ENCODE assay signal across 14 cellular contexts in the genomic region with DNA sequence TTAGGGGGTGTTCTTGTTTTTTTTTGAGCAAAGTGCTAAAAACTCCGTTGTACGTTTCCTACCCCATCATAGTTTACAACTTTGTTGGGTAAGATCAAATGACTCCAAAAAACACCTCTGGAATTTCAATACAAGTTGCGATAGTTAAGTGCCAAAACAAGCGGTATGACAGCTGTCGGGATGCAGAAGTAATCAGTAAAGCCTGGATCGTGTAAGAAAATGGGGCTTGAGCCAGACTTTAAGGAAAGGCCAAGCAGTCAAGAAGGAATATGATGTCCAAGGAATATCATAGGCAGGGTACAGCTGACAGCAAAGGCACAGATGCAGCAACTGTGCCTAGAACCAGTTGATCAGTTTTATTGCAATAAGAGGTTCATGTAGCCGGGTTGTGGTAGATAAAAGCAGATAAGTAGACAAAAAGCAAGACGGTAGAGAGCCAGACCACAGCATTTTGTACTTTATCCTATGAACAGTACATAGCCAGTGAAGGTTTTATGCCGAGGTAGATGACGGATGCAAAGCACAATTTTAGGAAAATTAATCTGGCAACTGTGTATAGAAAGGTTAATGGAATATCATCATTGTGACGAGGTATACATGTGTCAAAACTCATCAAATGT. TPM values are rescaled to one million over a fixed set of nuclear protein-coding genes. Genes with fewer than 3 reads are reported as not detected.
A peak's percentile ranks its signal among the peaks of the same experiment; 100 is the strongest.
DNase-seq lines count a peak whose midpoint lies in the region; ATAC-seq and TF ChIP-seq lines count a peak whose summit lies in the region.
"Had no signal": no experiment of that assay in that cellular context is flagged by ENCODE, and none has a peak within 500 bp of the region (broad histone marks: within the 10 kb centered on the region; RNA-seq: fewer than 3 reads in every experiment).

No MANE protein-coding gene starts in this region.

- WGBS in heart right ventricle, 2 donors, result 37 to 48% methylated on average over 11 of the region's 11 CpGs
- 68 to 77% (median 76%) methylated on average over 11 of the region's 11 CpGs for WGBS in adrenal gland, 4 donors

- ATAC-seq in heart right ventricle (peak in 4 of 8 donors; percentile 12 to 32 (median 25)), Right ventricle myocardium superior (ENCODE audit: poor library complexity) (no peak), naive B cell (ENCODE audit: low read depth in 2 of 2) (no peak), HG02642 (IDR thresholded peaks at IDR 0.05; ENCODE audit: poor library complexity, unreplicated experiment) (no peak), HG03025 (IDR thresholded peaks at IDR 0.05; ENCODE audit: low FRiP score, unreplicated experiment) (no peak)
- ATAC-seq: activated CD8-positive, alpha-beta memory T cell treated with anti-CD3 and anti-CD28 coated beads, Interleukin-2, amount 10 ng/mL, durations not matched to agents 7 days and 5 days; Panc1 had no signal

- TF ChIP-seq POLR2A in adrenal gland (IDR thresholded peaks at IDR 0.05) (no peak), uterus (IDR thresholded peaks at IDR 0.05) (no peak)

- peak overlapping the region in 9 of 10 donors; percentile 40 to 76 (median 59) for H3K27ac ChIP-seq in heart right ventricle
- peak overlapping the region in 3 of 5 donors; percentile 38 to 66 (median 52) for H3K27ac ChIP-seq in adrenal gland
- peak overlapping the region; percentile 22 to 35 for H3K27ac ChIP-seq in uterus
- H3K27ac ChIP-seq: ascending aorta had no signal

- no peaks in the 10 kb centered on the region for H3K27me3 Mint-ChIP-seq in naive B cell
- H3K27me3 Mint-ChIP-seq: activated CD8-positive, alpha-beta memory T cell treated with anti-CD3 and anti-CD28 coated beads, Interleukin-2, amount 10 ng/mL, durations not matched to agents 7 days and 5 days had no signal

- peaks cover 0 to 7% (median 4%) of the 10 kb centered on the region in 7 donors for H3K9me3 Mint-ChIP-seq in naive B cell
- H3K9me3 Mint-ChIP-seq: endodermal cell, H9 had no signal

- H3K4me3 ChIP-seq in heart right ventricle (no peak overlapping the region), adrenal gland (no peak overlapping the region), uterus (no peak overlapping the region)
- H3K4me3 ChIP-seq: ascending aorta had no signal

- peak overlapping the region; percentile 1 to 83 (median 66) for H3K4me3 Mint-ChIP-seq in naive B cell
- H3K4me3 Mint-ChIP-seq: activated CD8-positive, alpha-beta memory T cell treated with anti-CD3 and anti-CD28 coated beads, Interleukin-2, amount 10 ng/mL, durations not matched to agents 7 days and 5 days; endodermal cell; H9 had no signal

- peaks cover 75 to 92% (median 90%) of the 10 kb centered on the region in 3 donors for H3K4me1 Mint-ChIP-seq in naive B cell

- no peaks in the 10 kb centered on the region for H3K9me3 ChIP-seq in heart right ventricle
- no peaks in the 10 kb centered on the region for H3K9me3 ChIP-seq in adrenal gland (replicated peaks in 1 of 3)
- H3K9me3 ChIP-seq in uterus, result no peaks in the 10 kb centered on the region
- H3K9me3 ChIP-seq: ascending aorta had no signal

- H3K36me3 Mint-ChIP-seq in naive B cell, result peaks cover 25 to 49% of the 10 kb centered on the region in 2 donors

- no peaks in the 10 kb centered on the region for H3K27me3 ChIP-seq in heart right ventricle
- no peaks in the 10 kb centered on the region for H3K27me3 ChIP-seq in adrenal gland
- H3K27me3 ChIP-seq in uterus, result no peaks in the 10 kb centered on the region
- H3K27me3 ChIP-seq: ascending aorta had no signal

- peak overlapping the region; percentile 34 to 98 (median 92) for H3K27ac Mint-ChIP-seq in naive B cell
- H3K27ac Mint-ChIP-seq: activated CD8-positive, alpha-beta memory T cell treated with anti-CD3 and anti-CD28 coated beads, Interleukin-2, amount 10 ng/mL, durations not matched to agents 7 days and 5 days; endodermal cell had no signal

- H3K36me3 ChIP-seq in heart right ventricle (peaks cover 0 to 27% (median 0%) of the 10 kb centered on the region in 9 donors), adrenal gland (replicated peaks in 1 of 2) (peaks cover 0 to 6% of the 10 kb centered on the region in 2 donors), uterus (no peaks in the 10 kb centered on the region)

- intact Hi-C loops in heart right ventricle (cut with DNase I), result no loop called here
- intact Hi-C loops in Right ventricle myocardium superior (cut with DNase I), result no loop called here
- intact Hi-C loops in adrenal gland (cut with DNase I), result no loop called here
- intact Hi-C loops in uterus (cut with DNase I; ENCODE audit: low total_unique reads), result no loop called here
- intact Hi-C loops in head of caudate nucleus (cut with DNase I), result no loop called here

- DNase-seq in heart right ventricle, result no peak
- no peak for DNase-seq in Right ventricle myocardium superior
- no peak for DNase-seq in adrenal gland
- no peak for DNase-seq in naive B cell
- DNase-seq in uterus, result no peak
- no peak for DNase-seq in head of caudate nucleus
- DNase-seq: activated CD8-positive, alpha-beta memory T cell treated with anti-CD3 and anti-CD28 coated beads, Interleukin-2, amount 10 ng/mL, durations not matched to agents 7 days and 5 days; endodermal cell; H9; NCI-H1436 had no signal

- peaks cover 0 to 76% (median 55%) of the 10 kb centered on the region in 9 donors for H3K4me1 ChIP-seq in heart right ventricle
- peaks cover 36 to 80% of the 10 kb centered on the region in 2 donors for H3K4me1 ChIP-seq in adrenal gland (replicated peaks in 1 of 2)
- peaks cover 0 to 3% of the 10 kb centered on the region in 2 donors for H3K4me1 ChIP-seq in uterus

- TF ChIP-seq CTCF in heart right ventricle (IDR thresholded peaks at IDR 0.05) (no peak), adrenal gland (IDR thresholded peaks at IDR 0.05) (no peak), uterus (IDR thresholded peaks at IDR 0.05) (no peak)

RNA-seq across cellular contexts. Expression of gene UBE2H, which starts 45.5 kb away (rescaled TPM):
- 100 to 1,000 TPM in 7 of 10 donors, 10 to 100 TPM in 3; 73.5 to 222 (median 170) TPM for total RNA-seq in heart right ventricle
- polyA plus RNA-seq in heart right ventricle, result 10 to 100 TPM; 26.0 to 35.3 TPM
- total RNA-seq in Right ventricle myocardium superior, result 96.8 TPM
- 100 to 1,000 TPM in 7 of 8 donors, 10 to 100 TPM in 1; 94.0 to 392 (median 187) TPM for total RNA-seq in adrenal gland
- 100 to 1,000 TPM in 1 of 3 donors, 10 to 100 TPM in 2; 48.3 to 140 (median 52.1) TPM for polyA plus RNA-seq in adrenal gland
- polyA plus RNA-seq in naive B cell (ENCODE audit: low read depth in 6 of 6), result 10 to 100 TPM; 35.9 to 86.8 (median 55.6) TPM
- total RNA-seq in uterus, result 10 to 100 TPM; 35.4 to 99.8 (median 53.1) TPM
